Comparison of ENCODE assay signal across 22 cellular contexts in the genomic region with DNA sequence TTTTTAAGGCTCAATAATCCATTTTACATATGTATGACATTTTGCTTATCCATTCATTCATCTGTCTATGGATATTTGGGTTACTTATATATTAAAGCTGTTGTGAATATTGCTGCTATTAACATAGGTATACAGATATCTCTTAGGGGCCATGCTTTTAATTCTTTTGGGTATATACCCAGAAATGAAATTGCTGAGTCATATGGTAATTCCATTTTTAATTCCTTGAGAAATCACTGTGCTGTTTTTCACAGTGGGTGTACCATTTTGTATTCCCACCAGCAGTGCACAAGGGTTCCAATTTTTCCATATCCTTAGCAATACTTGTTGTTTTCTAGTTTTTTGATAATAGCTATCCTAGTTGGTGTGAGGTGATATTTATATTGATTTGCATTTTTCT.
"Had no signal": no experiment of that assay in that cellular context is flagged by ENCODE, and none has a peak within 500 bp of the region (broad histone marks: within the 10 kb centered on the region; RNA-seq: fewer than 3 reads in every experiment).

No MANE protein-coding gene starts in this region.

- H3K4me1 ChIP-seq: Peyer's patch, SJCRH30 had no signal

- H3K9me3 Mint-ChIP-seq: IgD-negative memory B cell had no signal

- H3K27me3 ChIP-seq: Peyer's patch, SJCRH30 had no signal

- H3K27ac Mint-ChIP-seq: IgD-negative memory B cell had no signal

- H3K9me3 ChIP-seq: Peyer's patch, SJCRH30 had no signal

- H3K27ac ChIP-seq: Peyer's patch, SJCRH30 had no signal

- H3K4me3 Mint-ChIP-seq: IgD-negative memory B cell had no signal

- H3K4me3 ChIP-seq: Peyer's patch, SJCRH30 had no signal

- ATAC-seq: PC-3, Right ventricle myocardium inferior, SK-N-SH treated with all-trans-retinoic acid at 6 μM for 48 hours had no signal

- DNase-seq: KBM-7, MV-4-11, NCI-H1048, NCI-H1105 treated with DMSO at 0.1 percent for 48 hours, NCI-H1417 treated with DMSO at 0.1 percent for 48 hours, NCI-H146, NCI-H1694 treated with DMSO at 0.1 percent for 48 hours, NCI-H1930, NCI-H2081, NCI-H2107, NCI-H2227 treated with DMSO at 0.1 percent for 48 hours, NCI-H524, NCI-H69, NCI-H774, PC-3, Peyer's patch, SHP77 treated with DMSO at 0.1 percent for 48 hours, SJCRH30, T-helper 1 cell had no signal

- H3K27me3 Mint-ChIP-seq: IgD-negative memory B cell had no signal

- H3K4me1 Mint-ChIP-seq: IgD-negative memory B cell had no signal
